ENCODE assay signal across 8 cellular contexts in the genomic region with DNA sequence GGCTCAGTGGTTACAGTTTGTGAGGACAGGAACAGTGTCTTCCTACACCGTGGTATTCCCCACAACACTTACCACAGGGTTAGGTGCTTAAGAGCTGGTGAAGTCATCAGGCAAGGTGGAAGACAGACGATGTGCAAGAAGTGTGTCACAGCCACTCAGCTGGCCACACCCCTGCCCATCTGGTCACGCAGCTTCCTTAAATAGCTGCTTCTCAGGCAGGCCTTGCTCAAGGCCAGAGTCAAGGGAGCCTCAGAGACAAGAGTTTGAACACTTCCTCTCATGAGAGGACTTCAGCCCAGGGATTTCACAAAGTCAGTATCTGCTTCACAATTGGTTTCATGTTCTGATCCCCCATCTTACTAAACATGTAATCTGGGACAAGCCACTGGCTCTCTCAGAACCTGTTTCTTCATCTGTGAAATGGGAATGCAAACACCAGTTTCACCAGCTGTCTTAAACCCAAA.
A peak's percentile ranks its signal among the peaks of the same experiment; 100 is the strongest.
DNase-seq lines count a peak whose midpoint lies in the region; ATAC-seq lines count a peak whose summit lies in the region.

No MANE protein-coding gene starts in this region.

- DNase-seq in CD1c-positive myeloid dendritic cell (ENCODE audit: extremely low spot score) (peak; percentile 95), GM19238 (ENCODE audit: insufficient read length, low spot score) (peak; percentile 39), SIG-M5 treated with dmso at 0.1 percent for 504 hours (lab: John Stamatoyannopoulos, UW; ENCODE audit: unreplicated experiment) (peak; percentile 90), hepatic stellate cell (ENCODE audit: low spot score) (peak; percentile 23), RKO (ENCODE audit: low spot score) (no peak), T-helper 9 cell (no peak), NCI-H446 treated with DMSO at 0.1 percent for 48 hours (lab: John Stamatoyannopoulos, UW) (no peak)

- ATAC-seq in HG03097 (IDR thresholded peaks at IDR 0.05; ENCODE audit: low FRiP score, unreplicated experiment): peak; percentile 95

Comparison
In these comparisons a context has a peak if more than half of its experiments do, and no peak if none do; other contexts are left out.
1. DNase-seq: peak in CD1c-positive myeloid dendritic cell (single experiment), GM19238 (single experiment), SIG-M5 treated with dmso at 0.1 percent for 504 hours (single experiment) and hepatic stellate cell (single experiment); none in RKO (single experiment), T-helper 9 cell (single experiment) and NCI-H446 treated with DMSO at 0.1 percent for 48 hours (single experiment).